Comparison of ENCODE assay signal across 1 cellular context in genomic region chr1:209412036-209412435, GRCh38.
TF ChIP-seq lines count a peak whose summit lies in the region.

No MANE protein-coding gene starts in this region.

TF ChIP-seq in SK-N-SH treated with all-trans-retinoic acid at 6 μM for 48 hours, 23 proteins besides CTCF, POLR2A, EP300 and RAD21 (continued from another document):
- TF ChIP-seq TSHZ2 (CRISPR knock-in tag; IDR thresholded peaks at IDR 0.05) (no peak), ZNF565 (CRISPR knock-in tag; conservative IDR thresholded peaks at IDR 0.05; ENCODE audit: low read depth) (no peak), ZNF70 (CRISPR knock-in tag; IDR thresholded peaks at IDR 0.05) (no peak), SNAI2 (CRISPR knock-in tag; IDR thresholded peaks at IDR 0.05) (no peak), PPARA (CRISPR knock-in tag; IDR thresholded peaks at IDR 0.05; ENCODE audit: borderline replicate concordance) (no peak), BACH2 (CRISPR knock-in tag; IDR thresholded peaks at IDR 0.05; ENCODE audit: borderline replicate concordance) (no peak), ISL1 (CRISPR knock-in tag; IDR thresholded peaks at IDR 0.05) (no peak), ARNTL (CRISPR knock-in tag; IDR thresholded peaks at IDR 0.05; ENCODE audit: borderline replicate concordance, low read depth) (no peak), ESRRG (CRISPR knock-in tag; IDR thresholded peaks at IDR 0.05) (no peak), RARB (CRISPR knock-in tag; IDR thresholded peaks at IDR 0.05) (no peak), POU6F1 (CRISPR knock-in tag; IDR thresholded peaks at IDR 0.05; ENCODE audit: borderline replicate concordance, low read depth) (no peak), CREB5 (CRISPR knock-in tag; IDR thresholded peaks at IDR 0.05; ENCODE audit: low read depth) (no peak)
